In the genomic region with DNA sequence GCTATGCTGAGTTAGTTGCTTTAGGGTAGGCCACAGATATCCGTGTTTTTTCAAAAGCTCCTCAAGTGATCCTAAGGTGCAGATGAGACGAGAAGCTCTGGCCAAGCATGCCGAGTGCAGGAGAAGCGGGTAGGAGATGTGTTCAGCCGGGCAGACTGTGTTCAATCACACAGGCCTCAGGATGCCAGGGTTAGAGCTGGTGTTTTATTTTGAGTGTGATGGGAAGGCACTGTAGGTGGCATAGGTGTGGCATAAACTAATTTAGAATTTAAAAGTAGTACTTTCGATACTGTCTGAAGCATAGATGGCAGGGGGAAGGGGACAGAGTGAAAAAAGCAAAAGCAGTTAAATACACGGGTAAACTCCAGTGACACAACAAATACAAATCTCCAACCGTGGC, we compare ENCODE assay signal across 7 cellular contexts. TPM values are rescaled to one million over a fixed set of nuclear protein-coding genes. Genes with fewer than 3 reads are reported as not detected.
"Had no signal": no experiment of that assay in that cellular context is flagged by ENCODE, and none has a peak within 500 bp of the region (broad histone marks: within the 10 kb centered on the region; RNA-seq: fewer than 3 reads in every experiment).

No MANE protein-coding gene starts in this region.

- H3K27ac Mint-ChIP-seq: H9, IgD-negative memory B cell had no signal

- H3K9me3 Mint-ChIP-seq: H9, IgD-negative memory B cell had no signal

- ATAC-seq: HepG2 had no signal

- H3K4me3 ChIP-seq: GM23248 had no signal

- H3K27ac ChIP-seq: GM23248 had no signal

- H3K27me3 Mint-ChIP-seq: IgD-negative memory B cell had no signal

- H3K4me1 Mint-ChIP-seq: IgD-negative memory B cell had no signal

- H2AFZ ChIP-seq: GM23248 had no signal

- H3K4me3 Mint-ChIP-seq: H9, IgD-negative memory B cell had no signal

- DNase-seq: GM23248, GOT3, H9, HCEC 1CT had no signal

- H3K9ac ChIP-seq: GM23248 had no signal

RNA-seq across cellular contexts. Expression of gene DPP4, which starts 30.9 kb away (rescaled TPM):
- total RNA-seq: H4 had no signal
